ENCODE assay signal across 21 cellular contexts in genomic region chr14:33068626-33069025, GRCh38.
"Had no signal": no experiment of that assay in that cellular context is flagged by ENCODE, and none has a peak within 500 bp of the region (broad histone marks: within the 10 kb centered on the region; RNA-seq: fewer than 3 reads in every experiment).

No MANE protein-coding gene starts in this region.

- H3K79me2 ChIP-seq: parathyroid adenoma had no signal

- H2AFZ ChIP-seq: parathyroid adenoma had no signal

- H3K27me3 ChIP-seq: brain microvascular endothelial cell, gastroesophageal sphincter, heart left ventricle, spleen, upper lobe of right lung had no signal

- H3K4me1 ChIP-seq: gastroesophageal sphincter, heart left ventricle, parathyroid adenoma, spleen, upper lobe of right lung had no signal

- H3K9ac ChIP-seq: parathyroid adenoma had no signal

- H3K9me3 ChIP-seq: gastroesophageal sphincter, heart left ventricle, mucosa of descending colon, spleen, upper lobe of right lung had no signal

- H3K27ac ChIP-seq: brain microvascular endothelial cell, coronary artery, gastroesophageal sphincter, heart left ventricle, parathyroid adenoma, spleen, upper lobe of right lung had no signal

- H3K36me3 ChIP-seq: brain microvascular endothelial cell, gastroesophageal sphincter, heart left ventricle, spleen, upper lobe of right lung had no signal

- DNase-seq: activated CD4-positive, alpha-beta memory T cell treated with anti-CD3 and anti-CD28 coated beads for 36 hours; activated CD4-positive, alpha-beta T cell treated with anti-CD3 and anti-CD28 coated beads for 4 hours; activated CD8-positive, alpha-beta memory T cell treated with anti-CD3 and anti-CD28 coated beads, Interleukin-2, amount 10 ng/mL, durations not matched to agents 7 days and 5 days; activated naive CD4-positive, alpha-beta T cell; activated naive CD8-positive, alpha-beta T cell treated with anti-CD3 and anti-CD28 coated beads for 36 hours; amniotic stem cell; brain microvascular endothelial cell; erythroblast; heart left ventricle; left cardiac atrium; mesenchymal stem cell; mucosa of descending colon; naive B cell; spleen; stimulated activated naive B cell treated with anti-CD40 and anti-IgM and Interleukin-4, amounts not matched to agents 10 μg/mL and 1 μg/mL and 100 μg/mL, for 72 hours; upper lobe of right lung had no signal

- H3K4me3 ChIP-seq: coronary artery, gastroesophageal sphincter, heart left ventricle, mucosa of descending colon, spleen, upper lobe of right lung had no signal

- ATAC-seq: activated CD8-positive, alpha-beta memory T cell treated with anti-CD3 and anti-CD28 coated beads, Interleukin-2, amount 10 ng/mL, durations not matched to agents 7 days and 5 days; gastroesophageal sphincter; heart left ventricle; left cardiac atrium; mucosa of descending colon; sciatic nerve; stimulated activated naive B cell treated with anti-CD40 and anti-IgM and Interleukin-4, amounts not matched to agents 10 μg/mL and 1 μg/mL and 100 μg/mL, for 72 hours; upper lobe of right lung; WTC11 had no signal
